8 cellular contexts compared by ENCODE assay signal in the genomic region with DNA sequence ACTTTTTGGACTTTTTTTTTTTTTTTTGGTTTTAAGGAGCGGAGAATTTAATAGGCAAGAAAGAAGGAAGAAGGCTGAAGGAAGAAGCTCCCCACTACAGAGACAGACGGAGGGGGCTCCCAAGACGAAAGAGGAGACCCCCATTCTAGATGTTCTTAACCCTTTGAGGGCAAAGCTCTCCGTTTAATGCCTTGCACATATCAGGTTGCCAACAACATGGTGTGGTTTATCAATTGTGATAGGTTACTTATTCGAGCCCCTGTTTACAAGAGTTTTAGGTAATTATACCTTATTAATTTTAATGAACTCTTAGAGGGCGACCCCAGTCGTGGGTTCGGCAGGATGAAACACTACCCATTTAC. TPM values are rescaled to one million over a fixed set of nuclear protein-coding genes. Genes with fewer than 3 reads are reported as not detected.
DNase-seq lines count a peak whose midpoint lies in the region; ATAC-seq and TF ChIP-seq lines count a peak whose summit lies in the region.

No MANE protein-coding gene starts in this region.

- H3F3A ChIP-seq in GM23338 (replicated peaks; ENCODE audit: low read depth) = no peaks in the 10 kb centered on the region

- no peaks in the 10 kb centered on the region for H3K36me3 Mint-ChIP-seq in GM23338 (ENCODE audit: low read depth)

- no peak for TF ChIP-seq CTCF in GM23338 (conservative IDR thresholded peaks at IDR 0.05; ENCODE audit: low read depth in 2 of 2)
- TF ChIP-seq CTCF in fibroblast of lung (conservative IDR thresholded peaks at IDR 0.05 in 1 of 2, IDR thresholded peaks at IDR 0.05 in 1 of 2; ENCODE audit: low read depth in 1 of 2, low read length in 2 of 2) = no peak
- TF ChIP-seq CTCF in psoas muscle (IDR thresholded peaks at IDR 0.05) = no peak

- WGBS in psoas muscle, 3 donors = 10 to 23% (median 12%) methylated on average over 8 of the region's 8 CpGs

- H3K4me3 ChIP-seq in GM23338 = peak overlapping the region; percentile 75
- peak overlapping the region; percentile 96 for H3K4me3 ChIP-seq in SJSA1
- peak overlapping the region; percentile 68 to 93 (median 76) for H3K4me3 ChIP-seq in fibroblast of lung (replicated peaks in 1 of 4; ENCODE audit: control extremely low read depth in 1 of 4, insufficient read depth in 1 of 4, low read depth in 3 of 4, low read length in 4 of 4)
- peak overlapping the region; percentile 89 for H3K4me3 ChIP-seq in psoas muscle

- H4K20me1 ChIP-seq in GM23338 (replicated peaks; ENCODE audit: insufficient read depth) (peaks cover 9% of the 10 kb centered on the region; the same call in 1 of the 2 replicates), fibroblast of lung (ENCODE audit: control insufficient read depth, extremely low read depth, insufficient read depth, low read length) (no peaks in the 10 kb centered on the region)

- H3K4me1 ChIP-seq in GM23338 (ENCODE audit: insufficient read depth) = peaks cover 16% of the 10 kb centered on the region; the same call in 1 of the 2 replicates
- H3K4me1 ChIP-seq in SJSA1 (replicated peaks) = peaks cover 14% of the 10 kb centered on the region
- peaks cover 2% of the 10 kb centered on the region for H3K4me1 ChIP-seq in fibroblast of lung (ENCODE audit: control insufficient read depth, extremely low read depth, insufficient read depth, low read length)
- peaks cover 22% of the 10 kb centered on the region for H3K4me1 ChIP-seq in psoas muscle

- H3K4me3 Mint-ChIP-seq in GM23338 = peak overlapping the region; percentile 100

- H3K27me3 Mint-ChIP-seq in GM23338 (ENCODE audit: insufficient read depth, low read depth, poor library complexity) = peaks cover 4% of the 10 kb centered on the region

- H3K79me2 ChIP-seq in GM23338 (replicated peaks; ENCODE audit: insufficient read depth) (peaks cover 33% of the 10 kb centered on the region), fibroblast of lung (ENCODE audit: control insufficient read depth, insufficient read depth, low read length) (peaks cover 28% of the 10 kb centered on the region)

- ATAC-seq in GM23338 (no peak), psoas muscle (no peak), HG03354 (IDR thresholded peaks at IDR 0.05; ENCODE audit: poor library complexity, severe bottlenecking, unreplicated experiment) (no peak), GM21515 (IDR thresholded peaks at IDR 0.05; ENCODE audit: unreplicated experiment) (no peak)

- no peak overlapping the region for H3K9ac ChIP-seq in fibroblast of lung (ENCODE audit: insufficient read depth, low read length)

- H3K27me3 ChIP-seq in GM23338 (ENCODE audit: insufficient read depth) (no peaks in the 10 kb centered on the region), SJSA1 (replicated peaks) (no peaks in the 10 kb centered on the region), fibroblast of lung (ENCODE audit: control insufficient read depth, insufficient read depth, low read length) (no peaks in the 10 kb centered on the region), psoas muscle (ENCODE audit: insufficient read depth in 3 of 3, low read length in 2 of 3) (no peaks in the 10 kb centered on the region)

- intact Hi-C loops in psoas muscle (cut with DNase I) = loop anchor here (5.0 kb wide), 4 partner anchors 166 to 331 kb away; a partner anchor contains a TSS

- H3K36me3 ChIP-seq in GM23338 (ENCODE audit: insufficient read depth) = no peaks in the 10 kb centered on the region
- peaks cover 8% of the 10 kb centered on the region for H3K36me3 ChIP-seq in SJSA1
- H3K36me3 ChIP-seq in fibroblast of lung (ENCODE audit: control insufficient read depth, insufficient read depth, low read length) = no peaks in the 10 kb centered on the region
- H3K36me3 ChIP-seq in psoas muscle (ENCODE audit: insufficient read depth in 1 of 2, low read depth in 1 of 2) = no peaks in the 10 kb centered on the region

- H3K9me3 ChIP-seq in SJSA1 (replicated peaks) = peaks cover 6% of the 10 kb centered on the region; the same call in 1 of the 2 replicates
- no peaks in the 10 kb centered on the region for H3K9me3 ChIP-seq in fibroblast of lung (ENCODE audit: control insufficient read depth, insufficient read depth, low read depth, low read length)
- H3K9me3 ChIP-seq in psoas muscle = no peaks in the 10 kb centered on the region

- H3K9me3 Mint-ChIP-seq in GM23338 = no peaks in the 10 kb centered on the region

- H3K4me2 ChIP-seq in GM23338 = peak overlapping the region; percentile 86
- H3K4me2 ChIP-seq in fibroblast of lung (ENCODE audit: extremely low read depth, insufficient read depth, low read length) = peak overlapping the region; percentile 95

- DNase-seq in GM23338 (ENCODE audit: low spot score) (no peak), SJSA1 (ENCODE audit: low read depth in 1 of 2, low spot score in 2 of 2) (no peak), fibroblast of lung (ENCODE audit: low read depth in 2 of 2) (no peak), psoas muscle (no peak), NCI-H1694 treated with DMSO at 0.1 percent for 48 hours (lab: John Stamatoyannopoulos, UW) (no peak), NCI-H2171 treated with DMSO at 0.1 percent for 48 hours (lab: John Stamatoyannopoulos, UW) (no peak)

- H2AFZ ChIP-seq in GM23338 (peak overlapping the region; percentile 69; the same call in 1 of the 2 replicates), fibroblast of lung (ENCODE audit: low read length) (peak overlapping the region; percentile 97)

- H3K27ac Mint-ChIP-seq in GM23338 = peak overlapping the region; percentile 98

- no peaks in the 10 kb centered on the region for H3K9me2 ChIP-seq in GM23338 (ENCODE audit: insufficient read depth)

- H3K27ac ChIP-seq in GM23338 (ENCODE audit: low read depth) (peak overlapping the region; percentile 99), SJSA1 (no peak overlapping the region), fibroblast of lung (ENCODE audit: insufficient read depth, low read length) (peak overlapping the region; percentile 100), psoas muscle (peak overlapping the region; percentile 92)

- H3K4me1 Mint-ChIP-seq in GM23338 = peaks cover 17% of the 10 kb centered on the region

RNA-seq across cellular contexts. Expression of a gene that starts 1.2 kb away (rescaled TPM):
- total RNA-seq in GM23338 (2014; rRNA removed; shearing (Covaris generic)) = 13.1 and 13.4 TPM in 2 replicates
- 6.7 and 7.0 TPM in 2 replicates for polyA plus RNA-seq in GM23338 (2016; fragmentation: Nextera tagmentation; extraction: Ambion mirVana)
- 5.1 and 9.1 TPM in 2 replicates for total RNA-seq in SJSA1 (2014; rRNA removed; shearing (Covaris generic))
- 16.3 and 18.5 TPM in 2 replicates for total RNA-seq in fibroblast of lung
- 12.6 and 13.4 TPM in 2 replicates for polyA plus RNA-seq in fibroblast of lung
- polyA plus RNA-seq in fibroblast of lung (2012) = 9.2 and 10.7 TPM in 2 replicates
- 0.90 and 2.0 TPM in 2 replicates for polyA minus RNA-seq in fibroblast of lung (ENCODE audit: low replicate concordance)
- 1 to 10 TPM; 3.2 to 4.3 (median 3.6) TPM for total RNA-seq in psoas muscle
- 10 to 100 TPM in 1 of 3 donors, 1 to 10 TPM in 2; 2.0 to 11.5 (median 2.3) TPM for polyA plus RNA-seq in psoas muscle
